ENCODE assay signal across 13 cellular contexts in the genomic region with DNA sequence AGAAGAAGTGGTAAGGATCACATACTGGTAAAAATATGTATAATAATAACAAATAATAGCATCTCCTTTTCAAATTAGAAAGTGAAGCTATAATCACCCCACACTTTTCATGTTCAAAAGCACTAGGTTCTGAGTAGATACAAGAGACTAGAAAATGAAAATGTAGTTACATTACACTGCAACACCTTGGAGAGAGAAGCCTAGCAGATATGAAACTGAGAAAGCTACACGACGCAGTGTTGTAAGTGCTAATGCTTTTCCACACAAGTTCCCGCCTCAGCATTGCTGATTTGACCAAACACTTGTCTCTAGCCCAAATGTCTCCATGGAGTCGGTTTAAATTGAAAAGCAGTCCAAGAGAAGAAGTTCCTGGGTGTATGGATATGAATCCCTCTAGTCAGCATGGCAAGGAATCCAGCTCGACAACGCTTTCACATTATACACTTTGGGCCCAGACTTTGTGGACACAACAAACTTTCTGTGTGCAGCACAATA. TPM values are rescaled to one million over a fixed set of nuclear protein-coding genes. Genes with fewer than 3 reads are reported as not detected.
DNase-seq lines count a peak whose midpoint lies in the region; ATAC-seq and TF ChIP-seq lines count a peak whose summit lies in the region.
"Had no signal": no experiment of that assay in that cellular context is flagged by ENCODE, and none has a peak within 500 bp of the region (broad histone marks: within the 10 kb centered on the region; RNA-seq: fewer than 3 reads in every experiment).

No MANE protein-coding gene starts in this region.

- H3K27me3 ChIP-seq in BJ (ENCODE audit: control insufficient read depth, insufficient read depth, low read length): no peaks in the 10 kb centered on the region
- no peaks in the 10 kb centered on the region for H3K27me3 ChIP-seq in GM23248 (replicated peaks; ENCODE audit: insufficient read depth)
- no peaks in the 10 kb centered on the region for H3K27me3 ChIP-seq in thyroid gland

- CTCF ChIA-PET in BJ (lab: Yijun Ruan, JAX): interaction anchor here (0.7 to 2.9 kb wide), 5 partner anchors 26 to 136 kb away, joined by 3 to 10 read pairs (median 4); no protein-coding TSS in a partner anchor

- peak overlapping the region in 1 of 5 experiments; percentile 54 for H3K27ac Mint-ChIP-seq in brain
- H3K27ac Mint-ChIP-seq in osteocyte (ENCODE audit: unreplicated experiment): peak overlapping the region; percentile 95

- H3K4me3 ChIP-seq in BJ (ENCODE audit: low read depth, low read length) (peak overlapping the region; percentile 66), GM23248 (peak overlapping the region; percentile 83), thyroid gland (replicated peaks in 1 of 3) (no peak overlapping the region)
- H3K4me3 ChIP-seq: HAP-1 had no signal

- H3K9me3 Mint-ChIP-seq in brain (no peaks in the 10 kb centered on the region), osteocyte (ENCODE audit: unreplicated experiment) (no peaks in the 10 kb centered on the region)

- no peaks in the 10 kb centered on the region for H3K36me3 ChIP-seq in BJ (ENCODE audit: control insufficient read depth, insufficient read depth, low read length)
- no peaks in the 10 kb centered on the region for H3K36me3 ChIP-seq in GM23248 (ENCODE audit: low read depth)
- H3K36me3 ChIP-seq in thyroid gland: no peaks in the 10 kb centered on the region
- H3K36me3 ChIP-seq: HAP-1 had no signal

- H3K4me3 Mint-ChIP-seq in brain (peak overlapping the region; percentile 11 to 96 (median 86)), osteocyte (ENCODE audit: unreplicated experiment) (peak overlapping the region; percentile 95)

- DNase-seq in BJ (ENCODE audit: low read depth): no peak
- DNase-seq in GM23248: no peak
- DNase-seq in osteocyte (ENCODE audit: extremely low spot score, unreplicated experiment): no peak
- no peak for DNase-seq in iPS-NIHi7 (ENCODE audit: extremely low spot score)
- DNase-seq in thyroid gland: no peak
- DNase-seq: activated effector memory CD4-positive, alpha-beta T cell treated with Interleukin-2 at 50 U/mL for 16 hours; aorta; T-helper 2 cell had no signal

- H3K4me1 Mint-ChIP-seq in brain: peaks cover 18% of the 10 kb centered on the region
- peaks cover 76% of the 10 kb centered on the region for H3K4me1 Mint-ChIP-seq in osteocyte (ENCODE audit: unreplicated experiment)
- H3K4me1 Mint-ChIP-seq: CD14-positive monocyte had no signal

- TF ChIP-seq POLR2A in thyroid gland (IDR thresholded peaks at IDR 0.05): no peak

- peak overlapping the region; percentile 78 for H3K4me2 ChIP-seq in GM23248 (ENCODE audit: unreplicated experiment)

- no peaks in the 10 kb centered on the region for H4K20me1 ChIP-seq in GM23248 (ENCODE audit: insufficient read depth)

- no peaks in the 10 kb centered on the region for H3K9me2 ChIP-seq in GM23248 (ENCODE audit: insufficient read depth)

- in situ Hi-C loops in GM23248 (cut with MboI): no loop called here

- H3K36me3 Mint-ChIP-seq in brain (no peaks in the 10 kb centered on the region), osteocyte (ENCODE audit: unreplicated experiment) (peaks cover 25% of the 10 kb centered on the region)
- H3K36me3 Mint-ChIP-seq: CD14-positive monocyte had no signal

- peak overlapping the region; percentile 83 for H3K9ac ChIP-seq in GM23248

- H3K9me3 ChIP-seq in GM23248 (ENCODE audit: low read depth): no peaks in the 10 kb centered on the region
- H3K9me3 ChIP-seq in thyroid gland: no peaks in the 10 kb centered on the region
- H3K9me3 ChIP-seq: HAP-1 had no signal

- H3K27me3 Mint-ChIP-seq in brain: peaks cover 57% of the 10 kb centered on the region
- H3K27me3 Mint-ChIP-seq in osteocyte (ENCODE audit: unreplicated experiment): no peaks in the 10 kb centered on the region

- intact Hi-C loops in thyroid gland (cut with DNase I): no loop called here

- POLR2A ChIA-PET in BJ (lab: Charles Lee): interaction anchor here (1.2 kb wide), 1 partner anchor 48 kb away, joined by 3 read pairs; no protein-coding TSS in a partner anchor

- peaks cover 88% of the 10 kb centered on the region for H3K79me2 ChIP-seq in GM23248 (ENCODE audit: insufficient read depth)

- WGBS in GM23248 (ENCODE audit: low coverage in 1 of 2, low lambda C conversion rate in 2 of 2, missing lambda C conversion rate in 2 of 2), 2 experiments: 26 to 32% methylated on average over 6 of the region's 6 CpGs
- WGBS in thyroid gland, 2 donors: 64 to 68% methylated on average over 6 of the region's 6 CpGs

- no peaks in the 10 kb centered on the region; the same call in 1 of the 2 replicates for H3F3A ChIP-seq in GM23248 (ENCODE audit: insufficient read depth)

- ATAC-seq in HG02938 (IDR thresholded peaks at IDR 0.05; ENCODE audit: unreplicated experiment) (no peak), GM18907 (IDR thresholded peaks at IDR 0.05; ENCODE audit: unreplicated experiment) (no peak)

- TF ChIP-seq CTCF in BJ (IDR thresholded peaks at IDR 0.05; ENCODE audit: insufficient read depth, low read depth, low read length): no peak
- TF ChIP-seq CTCF in brain (conservative IDR thresholded peaks at IDR 0.05): no peak
- TF ChIP-seq CTCF in osteocyte (IDR thresholded peaks at IDR 0.05): no peak
- no peak for TF ChIP-seq CTCF in thyroid gland (IDR thresholded peaks at IDR 0.05)

- H3K27ac ChIP-seq in GM23248: no peak overlapping the region
- no peak overlapping the region for H3K27ac ChIP-seq in thyroid gland

- no peak overlapping the region for H2AFZ ChIP-seq in GM23248

- H3K4me1 ChIP-seq in GM23248 (ENCODE audit: insufficient read depth) (peaks cover 11% of the 10 kb centered on the region; the same call in 1 of the 2 replicates), thyroid gland (no peaks in the 10 kb centered on the region)
- H3K4me1 ChIP-seq: HAP-1 had no signal

RNA-seq across cellular contexts. Expression of a gene that starts 1.7 kb away (rescaled TPM):
- 19.6 and 32.4 TPM in 2 replicates for polyA plus RNA-seq in BJ (2011; rRNA removed)
- polyA minus RNA-seq in BJ (2011; rRNA and poly(A)+ RNA removed): 88.5 and 119 TPM in 2 replicates
- total RNA-seq in GM23248 (2014; rRNA removed; shearing (Covaris generic)): 33.8 and 43.1 TPM in 2 replicates
- 20.1 and 23.5 TPM in 2 replicates for polyA plus RNA-seq in GM23248 (2016; fragmentation: Nextera tagmentation; extraction: Ambion mirVana)
- 7.2 TPM for polyA plus RNA-seq in brain (ENCODE audit: insufficient read depth, low read depth, low replicate concordance)
- total RNA-seq in osteocyte: 187 and 193 TPM in 2 replicates
- total RNA-seq in thyroid gland: 1 to 10 TPM; 2.8 to 7.8 (median 4.0) TPM
- polyA plus RNA-seq: CD14-positive monocyte had no signal

Comparison
In these comparisons a context has a peak if more than half of its experiments do, and no peak if none do; other contexts are left out.
1. H3K4me3 ChIP-seq: peak in BJ (single experiment) and GM23248 (single experiment); none in thyroid gland (0 of 3).